9 cellular contexts compared by ENCODE assay signal in the genomic region with DNA sequence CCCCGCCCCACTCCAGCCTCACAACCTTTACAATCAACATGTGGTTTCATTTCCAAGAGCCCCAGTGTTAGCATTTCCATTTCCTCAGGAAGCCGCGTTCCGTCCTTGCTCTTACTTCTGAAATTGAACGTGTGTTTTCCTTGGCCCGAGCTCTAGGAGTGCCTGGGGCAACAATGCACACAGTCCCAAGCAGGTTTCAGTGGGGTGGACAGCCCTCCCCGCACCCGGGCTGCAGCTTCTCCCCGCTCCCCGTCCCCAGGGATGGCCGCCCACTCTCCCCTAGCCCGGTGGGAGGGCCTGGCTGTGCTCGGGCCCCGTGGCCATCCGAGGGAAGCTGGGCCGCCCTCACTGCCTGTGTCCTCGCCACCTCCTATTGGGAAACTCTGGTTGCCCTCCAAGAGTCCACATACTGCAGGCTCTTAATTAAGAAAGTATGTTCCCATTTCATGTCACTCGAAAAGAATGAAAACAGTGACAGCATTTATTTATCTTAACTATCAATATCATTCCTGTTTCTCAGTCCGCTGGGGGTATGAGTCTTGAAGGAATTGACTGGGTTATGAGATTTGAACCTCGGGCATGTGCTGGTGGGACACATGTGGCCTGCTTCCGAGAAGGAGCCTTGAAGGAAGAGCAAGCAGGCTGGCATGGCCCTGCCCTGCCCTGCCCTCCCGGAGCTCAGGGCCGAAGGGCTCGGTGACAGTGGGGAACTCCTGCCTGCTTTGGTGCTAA.
DNase-seq lines count a peak whose midpoint lies in the region; ATAC-seq, FAIRE-seq and TF ChIP-seq lines count a peak whose summit lies in the region.
"Had no signal": no experiment of that assay in that cellular context is flagged by ENCODE, and none has a peak within 500 bp of the region (broad histone marks: within the 10 kb centered on the region; RNA-seq: fewer than 3 reads in every experiment).

No MANE protein-coding gene starts in this region.

- peaks cover 45 to 63% of the 10 kb centered on the region in 2 donors for H3K4me1 Mint-ChIP-seq in immature natural killer cell

- peaks cover 4 to 15% (median 5%) of the 10 kb centered on the region in 3 donors for H3K27me3 Mint-ChIP-seq in immature natural killer cell (ENCODE audit: low read depth in 3 of 3)

- no peak for TF ChIP-seq POLR2A in GM12892 (IDR thresholded peaks at IDR 0.05; ENCODE audit: low read depth, low read length)
- TF ChIP-seq POLR2A in spleen (IDR thresholded peaks at IDR 0.05) = no peak

- ATAC-seq in omental fat pad (ENCODE audit: low FRiP score) = no peak
- no peak for ATAC-seq in HG03457 (IDR thresholded peaks at IDR 0.05; ENCODE audit: unreplicated experiment)

- peak overlapping the region in 4 of 6 donors; percentile 40 to 76 (median 64) for H3K27ac Mint-ChIP-seq in immature natural killer cell
- H3K27ac Mint-ChIP-seq: activated T-helper 2 cell treated with anti-CD3 and anti-CD28 coated beads, Interferon-gamma antibody, Interleukin-2, Interleukin-4, amounts not matched to agents 10 μg/mL and 5 μg/mL and 100 μg/mL, durations not matched to agents 14 hours and 24 hours and 36 hours had no signal

- no peak overlapping the region for H3K4me3 ChIP-seq in spleen

- TF ChIP-seq CTCF in spleen (IDR thresholded peaks at IDR 0.05 in 8 of 11, conservative IDR thresholded peaks at IDR 0.05 in 3 of 11) (no peak), omental fat pad (IDR thresholded peaks at IDR 0.05) (no peak)

- H3K4me1 ChIP-seq in spleen = peaks cover 43 to 100% (median 72%) of the 10 kb centered on the region in 6 donors

- H3K27ac ChIP-seq in spleen = peak overlapping the region; percentile 33 to 84 (median 80)

- H3K36me3 Mint-ChIP-seq in immature natural killer cell = peaks cover 0 to 8% (median 0%) of the 10 kb centered on the region in 3 donors

- DNase-seq in GM12892 (ENCODE audit: insufficient read length) (no peak), brain pericyte (ENCODE audit: low read depth, low spot score) (peak; percentile 83), immature natural killer cell (no peak), spleen (peak; percentile 80), omental fat pad (ENCODE audit: low spot score) (no peak), NCI-H82 treated with DMSO at 0.1 percent for 48 hours (lab: John Stamatoyannopoulos, UW; ENCODE audit: unreplicated experiment) (no peak)
- no peak for DNase-seq in central memory CD4-positive, alpha-beta T cell

- no peaks in the 10 kb centered on the region for H3K27me3 ChIP-seq in spleen (replicated peaks in 1 of 7)

- FAIRE-seq in GM12892 (lab: Jason Lieb, UNC) = peak; percentile 51

- H3K9me3 ChIP-seq in spleen = no peaks in the 10 kb centered on the region

- H3K9me3 Mint-ChIP-seq in immature natural killer cell = no peaks in the 10 kb centered on the region
- H3K9me3 Mint-ChIP-seq: activated T-helper 2 cell treated with anti-CD3 and anti-CD28 coated beads, Interferon-gamma antibody, Interleukin-2, Interleukin-4, amounts not matched to agents 10 μg/mL and 5 μg/mL and 100 μg/mL, durations not matched to agents 14 hours and 24 hours and 36 hours had no signal

- peaks cover 0 to 2% (median 0%) of the 10 kb centered on the region in 6 donors for H3K36me3 ChIP-seq in spleen

- H3K4me3 Mint-ChIP-seq in immature natural killer cell = peak overlapping the region in 4 of 5 donors; percentile 60 to 79 (median 72)

- intact Hi-C loops in spleen (cut with DNase I; ENCODE audit: low total_unique reads) = no loop called here

- WGBS in spleen, 5 donors = 45 to 57% (median 49%) methylated on average over 23 to 24 of the region's 24 CpGs

Comparison
In these comparisons a context has a peak if more than half of its experiments do, and no peak if none do; other contexts are left out.
1. DNase-seq: peak in brain pericyte (single experiment) and spleen (single experiment); none in GM12892 (single experiment), immature natural killer cell (0 of 3), omental fat pad (single experiment), central memory CD4-positive, alpha-beta T cell (single experiment) and NCI-H82 treated with DMSO at 0.1 percent for 48 hours (single experiment).